Comparison of ENCODE assay signal across 11 cellular contexts in genomic region chr1:203129501-203130231, GRCh38. TPM values are rescaled to one million over a fixed set of nuclear protein-coding genes. Genes with fewer than 3 reads are reported as not detected.
DNase-seq lines count a peak whose midpoint lies in the region; ATAC-seq and TF ChIP-seq lines count a peak whose summit lies in the region.
"Had no signal": no experiment of that assay in that cellular context is flagged by ENCODE, and none has a peak within 500 bp of the region (broad histone marks: within the 10 kb centered on the region; RNA-seq: fewer than 3 reads in every experiment).

No MANE protein-coding gene starts in this region.

- ATAC-seq in right cardiac atrium (peak; percentile 38 to 62), GM18870 (IDR thresholded peaks at IDR 0.05; ENCODE audit: unreplicated experiment) (no peak)
- ATAC-seq: left colon had no signal

- H3K9me3 ChIP-seq in SJCRH30 (replicated peaks) (no peaks in the 10 kb centered on the region), right cardiac atrium (ENCODE audit: control insufficient read depth, low read length) (no peaks in the 10 kb centered on the region)
- H3K9me3 ChIP-seq: HAP-1 had no signal

- no peak for TF ChIP-seq CTCF in GM10248 (IDR thresholded peaks at IDR 0.05; ENCODE audit: control extremely low read depth, extremely low read depth, low read depth, missing control alignments)

- H3K4me1 ChIP-seq in SJCRH30 (peaks cover 35% of the 10 kb centered on the region), right cardiac atrium (ENCODE audit: control insufficient read depth, insufficient read depth, low read length) (peaks cover 6% of the 10 kb centered on the region)

- POLR2A ChIA-PET in GM10248 (lab: Yijun Ruan, JAX), result no interaction called here

- peaks cover 31% of the 10 kb centered on the region for H3K36me3 ChIP-seq in SJCRH30
- H3K36me3 ChIP-seq: HAP-1 had no signal

- H3K4me3 ChIP-seq in SJCRH30 (peak overlapping the region; percentile 67), right cardiac atrium (ENCODE audit: low read length) (no peak overlapping the region), skeletal muscle cell (ENCODE audit: low read depth, low read length) (peak overlapping the region; percentile 44)
- H3K4me3 ChIP-seq: HAP-1 had no signal

- DNase-seq in NCI-H2029 (lab: John Stamatoyannopoulos, UW), result peak; percentile 18
- DNase-seq in NCI-H2029 treated with DMSO at 0.1 percent for 48 hours (lab: John Stamatoyannopoulos, UW), result no peak
- DNase-seq in SJCRH30, result peak; percentile 56 to 61
- peak; percentile 66 to 86 (median 86) for DNase-seq in right cardiac atrium
- DNase-seq in skeletal muscle cell (ENCODE audit: low read depth), result no peak
- no peak for DNase-seq in activated CD4-positive, alpha-beta T cell treated with anti-CD3 and anti-CD28 coated beads for 4 hours
- no peak for DNase-seq in GM10248 (ENCODE audit: extremely low spot score)
- DNase-seq: effector CD4-positive, alpha-beta T cell; left colon had no signal

- CTCF ChIA-PET in GM10248 (lab: Yijun Ruan, JAX), result interaction anchor here (0.7 to 1.9 kb wide), 5 partner anchors 11 to 89 kb away, joined by 3 to 8 read pairs (median 4); no protein-coding TSS in a partner anchor

- intact Hi-C loops in right cardiac atrium (cut with DNase I), result no loop called here

- whole genome bisulfite sequencing in right cardiac atrium, result 35% methylated on average over 7 of the region's 7 CpGs

- H3K27me3 ChIP-seq in SJCRH30 (no peaks in the 10 kb centered on the region), right cardiac atrium (ENCODE audit: control insufficient read depth, insufficient read depth) (no peaks in the 10 kb centered on the region)

- H3K27ac ChIP-seq in SJCRH30 (no peak overlapping the region), right cardiac atrium (ENCODE audit: low read length) (peak overlapping the region; percentile 84)

RNA-seq across cellular contexts. Expression of gene ADORA1, which starts 2.1 kb away (rescaled TPM):
- total RNA-seq in SJCRH30 (2014; rRNA removed; shearing (Covaris generic)), result 53.8 and 60.9 TPM in 2 replicates
- total RNA-seq in right cardiac atrium, result 10 to 100 TPM; 14.8 to 26.3 (median 22.5) TPM
- polyA plus RNA-seq in right cardiac atrium, result 32.9 TPM

RNA-seq across cellular contexts. Expression of gene MYOG, which starts 43.9 kb away (rescaled TPM):
- 525 and 538 TPM in 2 replicates for total RNA-seq in SJCRH30 (2014; rRNA removed; shearing (Covaris generic))
- not detected for total RNA-seq in right cardiac atrium
- not detected for polyA plus RNA-seq in right cardiac atrium
- total RNA-seq: left colon had no signal

RNA-seq across cellular contexts. Expression of gene MYBPH, which starts 46.0 kb away (rescaled TPM):
- 1.1 and 1.8 TPM in 2 replicates for total RNA-seq in SJCRH30 (2014; rRNA removed; shearing (Covaris generic))
- not detected for total RNA-seq in right cardiac atrium
- polyA plus RNA-seq in right cardiac atrium, result 0.07 TPM
- total RNA-seq: left colon had no signal

RNA-seq across cellular contexts. Expression of gene CHI3L1, which starts 56.8 kb away (rescaled TPM):
- total RNA-seq in SJCRH30 (2014; rRNA removed; shearing (Covaris generic)), result not detected in 2 replicates
- 1 to 10 TPM in 3 of 4 donors, not detected in 1; 1.1 to 2.0 (median 1.3) TPM for total RNA-seq in right cardiac atrium
- polyA plus RNA-seq in right cardiac atrium, result 4.9 TPM

Comparison
In these comparisons a context has a peak if more than half of its experiments do, and no peak if none do; other contexts are left out.
1. DNase-seq: peak in NCI-H2029 (single experiment), SJCRH30 (2 of 2) and right cardiac atrium (3 of 3); none in NCI-H2029 treated with DMSO at 0.1 percent for 48 hours (single experiment), skeletal muscle cell (single experiment), activated CD4-positive, alpha-beta T cell treated with anti-CD3 and anti-CD28 coated beads for 4 hours (0 of 2) and GM10248 (single experiment).
2. RNA of gene MYOG, which starts 43.9 kb away (total RNA-seq): 525 to 538 TPM in SJCRH30; not detected in right cardiac atrium; every median in the first group is over 100 times any median in the second.